Comparison of ENCODE assay signal across 17 cellular contexts in the genomic region with DNA sequence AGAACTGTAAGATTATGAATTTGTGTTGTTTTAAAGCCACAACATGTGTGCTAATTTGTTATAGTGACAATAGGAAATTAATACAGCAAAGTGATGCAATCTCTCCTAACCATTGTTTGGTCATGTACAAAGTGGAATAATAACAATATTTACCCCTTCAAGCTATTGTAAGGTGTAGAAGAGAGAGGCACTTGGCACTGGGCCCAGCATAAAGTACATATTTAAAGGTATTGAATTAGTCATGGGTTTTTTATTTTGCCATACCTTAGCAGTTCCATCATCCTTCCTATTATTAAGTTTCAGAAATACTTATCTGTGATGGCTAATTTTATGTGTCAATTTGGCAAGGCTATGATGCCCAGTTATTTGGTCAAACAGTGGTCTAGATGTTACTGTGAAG.
"Had no signal": no experiment of that assay in that cellular context is flagged by ENCODE, and none has a peak within 500 bp of the region (broad histone marks: within the 10 kb centered on the region; RNA-seq: fewer than 3 reads in every experiment).

No MANE protein-coding gene starts in this region.

- ATAC-seq: activated CD4-positive, alpha-beta T cell treated with anti-CD3 and anti-CD28 coated beads for 36 hours; activated naive CD4-positive, alpha-beta T cell treated with anti-CD3 and anti-CD28 coated beads, Interleukin-2, amount 50 U/mL, for 72 hours; stimulated activated naive CD8-positive, alpha-beta T cell treated with anti-CD3 and anti-CD28 coated beads, Interleukin-15, Interleukin-2, amounts not matched to agents 100 U/mL and 50 U/mL, for 24 hours; WTC11 had no signal

- H3K4me1 Mint-ChIP-seq: activated CD4-positive, alpha-beta T cell treated with anti-CD3 and anti-CD28 coated beads for 36 hours; memory B cell; neural crest cell; WTC11 had no signal

- H3K36me3 Mint-ChIP-seq: activated naive CD4-positive, alpha-beta T cell treated with anti-CD3 and anti-CD28 coated beads, Interleukin-2, amount 50 U/mL, for 72 hours; memory B cell; WTC11 had no signal

- DNase-seq: activated CD4-positive, alpha-beta T cell treated with anti-CD3 and anti-CD28 coated beads for 36 hours; activated CD4-positive, alpha-beta T cell treated with anti-CD3 and anti-CD28 coated beads, Interleukin-2, amount 50 U/mL, for 48 hours; activated gamma-delta T cell treated with Interleukin-2 at 50 U/mL for 16 hours; activated T-cell treated with anti-CD3 and anti-CD28 coated beads for 4 hours; adrenal gland; effector CD4-positive, alpha-beta T cell; retina; stimulated activated CD4-positive, alpha-beta T cell treated with anti-CD3 and anti-CD28 coated beads, Interleukin-12 subunit alpha, Interleukin-12 subunit beta, amount 100 ng/mL, for 4 hours; stimulated activated CD4-positive, alpha-beta T cell treated with anti-CD3 and anti-CD28 coated beads, Interleukin-2, amount 100 ng/mL, for 24 hours; stimulated activated naive CD8-positive, alpha-beta T cell treated with anti-CD3 and anti-CD28 coated beads, Interleukin-15, Interleukin-2, amounts not matched to agents 100 U/mL and 50 U/mL, for 24 hours; substantia nigra; tibial artery had no signal

- H3K4me3 Mint-ChIP-seq: activated CD4-positive, alpha-beta T cell treated with anti-CD3 and anti-CD28 coated beads for 36 hours; activated T-helper 1 cell treated with anti-CD3 and anti-CD28 coated beads, Interleukin-12 subunit alpha, Interleukin-12 subunit beta, Interleukin-2, Interleukin-4 antibody, amounts not matched to agents 30 ng/mL and 10 ng/mL and 1 ng/mL, durations not matched to agents 14 hours and 24 hours and 36 hours; memory B cell; neural crest cell; WTC11 had no signal

- H3K27ac Mint-ChIP-seq: activated CD4-positive, alpha-beta T cell treated with anti-CD3 and anti-CD28 coated beads for 36 hours; activated naive CD4-positive, alpha-beta T cell treated with anti-CD3 and anti-CD28 coated beads, Interleukin-2, amount 50 U/mL, for 72 hours; activated T-helper 1 cell treated with anti-CD3 and anti-CD28 coated beads, Interleukin-12 subunit alpha, Interleukin-12 subunit beta, Interleukin-2, Interleukin-4 antibody, amounts not matched to agents 30 ng/mL and 10 ng/mL and 1 ng/mL, durations not matched to agents 14 hours and 24 hours and 36 hours; memory B cell; WTC11 had no signal

- H3K27me3 Mint-ChIP-seq: activated CD4-positive, alpha-beta T cell treated with anti-CD3 and anti-CD28 coated beads for 36 hours had no signal

- H3K9me3 Mint-ChIP-seq: activated naive CD4-positive, alpha-beta T cell treated with anti-CD3 and anti-CD28 coated beads, Interleukin-2, amount 50 U/mL, for 72 hours; activated T-helper 1 cell treated with anti-CD3 and anti-CD28 coated beads, Interleukin-12 subunit alpha, Interleukin-12 subunit beta, Interleukin-2, Interleukin-4 antibody, amounts not matched to agents 30 ng/mL and 10 ng/mL and 1 ng/mL, durations not matched to agents 14 hours and 24 hours and 36 hours; memory B cell; neural crest cell; WTC11 had no signal
